Comparison of ENCODE assay signal across 20 cellular contexts in genomic region chr11:113818426-113818825, GRCh38. TPM values are rescaled to one million over a fixed set of nuclear protein-coding genes. Genes with fewer than 3 reads are reported as not detected.
"Had no signal": no experiment of that assay in that cellular context is flagged by ENCODE, and none has a peak within 500 bp of the region (broad histone marks: within the 10 kb centered on the region; RNA-seq: fewer than 3 reads in every experiment).

No MANE protein-coding gene starts in this region.

- FAIRE-seq: endometrium, kidney, urothelium cell line had no signal

- H3K27me3 ChIP-seq: colonic mucosa, esophagus muscularis mucosa, gastrocnemius medialis, tibial artery had no signal

- H3K4me3 ChIP-seq: colonic mucosa, esophagus muscularis mucosa, gastrocnemius medialis, left ventricle myocardium inferior, tibial artery had no signal

- H3K36me3 ChIP-seq: colonic mucosa had no signal

- ATAC-seq: gastrocnemius medialis; natural killer cell treated with Interleukin-12 subunit alpha and Interleukin-12 subunit beta and Interleukin-15 and Interleukin-18, amount 100 ng/mL, for 72 hours had no signal

- DNase-seq: activated CD4-positive, alpha-beta memory T cell treated with anti-CD3 and anti-CD28 coated beads, Interleukin-2, amount 10 ng/mL, durations not matched to agents 7 days and 5 days; activated CD4-positive, alpha-beta T cell treated with anti-CD3 and anti-CD28 coated beads for 4 hours; activated naive CD4-positive, alpha-beta T cell treated with anti-CD3 and anti-CD28 coated beads, Interleukin-2, amount 10 ng/mL, durations not matched to agents 7 days and 5 days; activated T-cell treated with anti-CD3 and anti-CD28 coated beads, Interleukin-2, amount 50 U/mL, for 24 hours; caudate nucleus; colonic mucosa; gastrocnemius medialis; kidney; left ventricle myocardium inferior; mesenchymal stem cell; stimulated activated CD4-positive, alpha-beta T cell treated with anti-CD3 and anti-CD28 coated beads, Interleukin-15, amount 100 ng/mL, for 24 hours; stimulated activated CD4-positive, alpha-beta T cell treated with anti-CD3 and anti-CD28 coated beads, Interleukin-4, amount 100 ng/mL, for 24 hours; stimulated activated naive CD4-positive, alpha-beta T cell; tibial artery had no signal

RNA-seq across cellular contexts. Expression of gene CLDN25, which starts 38.8 kb away (rescaled TPM):
- total RNA-seq: activated CD4-positive, alpha-beta memory T cell treated with anti-CD3 and anti-CD28 coated beads, Interleukin-2, amount 10 ng/mL, durations not matched to agents 7 days and 5 days; colonic mucosa; esophagus muscularis mucosa; gastrocnemius medialis; kidney; left ventricle myocardium inferior; natural killer cell treated with Interleukin-12 subunit alpha and Interleukin-12 subunit beta and Interleukin-15 and Interleukin-18, amount 100 ng/mL, for 72 hours; renal cortical epithelial cell; subcutaneous adipose tissue had no signal
